Comparison of ENCODE assay signal across 10 cellular contexts in the genomic region with DNA sequence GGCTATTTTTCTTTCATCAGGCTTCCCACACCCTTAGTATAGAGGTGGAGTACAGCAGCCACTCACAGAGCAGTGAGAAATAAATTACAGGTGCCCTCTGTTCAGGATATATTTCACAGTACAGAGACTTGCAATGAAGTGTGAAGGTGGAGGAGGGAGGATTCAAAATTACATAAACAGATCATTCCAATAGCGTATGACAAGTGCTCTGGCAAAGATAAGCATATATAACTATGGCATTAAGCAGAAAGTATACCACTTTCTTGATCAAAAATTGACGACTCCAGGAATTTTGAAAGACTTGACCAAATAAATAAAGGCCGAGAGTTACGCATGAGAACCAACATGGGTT.
DNase-seq lines count a peak whose midpoint lies in the region; ATAC-seq, FAIRE-seq and TF ChIP-seq lines count a peak whose summit lies in the region.
"Had no signal": no experiment of that assay in that cellular context is flagged by ENCODE, and none has a peak within 500 bp of the region (broad histone marks: within the 10 kb centered on the region; RNA-seq: fewer than 3 reads in every experiment).

No MANE protein-coding gene starts in this region.

- no peaks in the 10 kb centered on the region for H4K20me1 ChIP-seq in fibroblast of lung (ENCODE audit: control insufficient read depth, extremely low read depth, insufficient read depth, low read length)

- H3K79me2 ChIP-seq in fibroblast of lung (ENCODE audit: control insufficient read depth, insufficient read depth, low read length) = no peaks in the 10 kb centered on the region

- peak overlapping the region; percentile 69 for H3K4me2 ChIP-seq in fibroblast of lung (ENCODE audit: extremely low read depth, insufficient read depth, low read length)

- H3K9me3 ChIP-seq in RWPE2 (ENCODE audit: severe bottlenecking) (no peaks in the 10 kb centered on the region), fibroblast of lung (ENCODE audit: control insufficient read depth, insufficient read depth, low read depth, low read length) (no peaks in the 10 kb centered on the region)

- H3K4me3 ChIP-seq in GM08714 (ENCODE audit: low read length) (peak overlapping the region; percentile 50; the same call in 1 of the 2 replicates), RWPE2 (ENCODE audit: severe bottlenecking) (peak overlapping the region; percentile 29), fibroblast of lung (replicated peaks in 1 of 4; ENCODE audit: control extremely low read depth in 1 of 4, insufficient read depth in 1 of 4, low read depth in 3 of 4, low read length in 4 of 4) (peak overlapping the region; percentile 16 to 71 (median 37))

- TF ChIP-seq CTCF in RWPE2 (IDR thresholded peaks at IDR 0.05; ENCODE audit: poor library complexity, severe bottlenecking) (no peak), fibroblast of lung (conservative IDR thresholded peaks at IDR 0.05 in 1 of 2, IDR thresholded peaks at IDR 0.05 in 1 of 2; ENCODE audit: low read depth in 1 of 2, low read length in 2 of 2) (no peak)

- no peak for FAIRE-seq in RCC 7860 (lab: Jason Lieb, UNC)

- ATAC-seq in RWPE2 (ENCODE audit: low read depth) = no peak; the same call in 2 of the 3 replicates
- ATAC-seq in GM18861 (IDR thresholded peaks at IDR 0.05; ENCODE audit: unreplicated experiment) = no peak
- ATAC-seq: activated T-helper 17 cell treated with anti-CD3 and anti-CD28 coated beads, Interleukin-2, amount 50 U/mL, for 72 hours had no signal

- H3K36me3 ChIP-seq in RWPE2 (ENCODE audit: low read depth) = no peaks in the 10 kb centered on the region
- no peaks in the 10 kb centered on the region for H3K36me3 ChIP-seq in fibroblast of lung (ENCODE audit: control insufficient read depth, insufficient read depth, low read length)
- H3K36me3 ChIP-seq: SJSA1 had no signal

- H3K27me3 ChIP-seq in RWPE2 (ENCODE audit: insufficient read depth, poor library complexity, severe bottlenecking) = peaks cover 10% of the 10 kb centered on the region
- peaks cover 8% of the 10 kb centered on the region for H3K27me3 ChIP-seq in fibroblast of lung (ENCODE audit: control insufficient read depth, insufficient read depth, low read length)

- H2AFZ ChIP-seq in fibroblast of lung (ENCODE audit: low read length) = peak overlapping the region; percentile 38

- H3K9ac ChIP-seq in fibroblast of lung (ENCODE audit: insufficient read depth, low read length) = no peak overlapping the region

- H3K4me1 ChIP-seq in RWPE2 (ENCODE audit: insufficient read depth, poor library complexity, severe bottlenecking) (no peaks in the 10 kb centered on the region), fibroblast of lung (ENCODE audit: control insufficient read depth, extremely low read depth, insufficient read depth, low read length) (peaks cover 3% of the 10 kb centered on the region)
- H3K4me1 ChIP-seq: SJSA1 had no signal

- no peak overlapping the region for H3K27ac ChIP-seq in RWPE2 (ENCODE audit: poor library complexity, severe bottlenecking)
- no peak overlapping the region for H3K27ac ChIP-seq in fibroblast of lung (ENCODE audit: insufficient read depth, low read length)
- H3K27ac ChIP-seq: SJSA1 had no signal

- no peak for DNase-seq in RWPE2 (ENCODE audit: low spot score)
- DNase-seq in fibroblast of lung (ENCODE audit: low read depth in 2 of 2) = no peak
- DNase-seq in pons (ENCODE audit: low spot score) = peak; percentile 5
- DNase-seq in NCI-H774 (lab: John Stamatoyannopoulos, UW) = no peak
- DNase-seq in RCC 7860 (ENCODE audit: low spot score) = no peak
- no peak for DNase-seq in NCI-H510A (lab: John Stamatoyannopoulos, UW)
